ENCODE assay signal across 29 cellular contexts in genomic region chr6:108748063-108748462, GRCh38.
A peak's percentile ranks its signal among the peaks of the same experiment; 100 is the strongest.
DNase-seq lines count a peak whose midpoint lies in the region; ATAC-seq and TF ChIP-seq lines count a peak whose summit lies in the region.
"Had no signal": no experiment of that assay in that cellular context is flagged by ENCODE, and none has a peak within 500 bp of the region (broad histone marks: within the 10 kb centered on the region; RNA-seq: fewer than 3 reads in every experiment).

No MANE protein-coding gene starts in this region.

- H3K27me3 ChIP-seq in mammary epithelial cell (ENCODE audit: insufficient read depth, low read length): no peaks in the 10 kb centered on the region
- no peaks in the 10 kb centered on the region for H3K27me3 ChIP-seq in RWPE2 (ENCODE audit: insufficient read depth, poor library complexity, severe bottlenecking)
- H3K27me3 ChIP-seq: esophagus muscularis mucosa, SJCRH30, transverse colon had no signal

- in situ Hi-C loops in mammary epithelial cell (cut with MboI; ENCODE audit: low sequenced_read_pairs in 2 of 2): no loop called here

- H4K20me1 ChIP-seq in mammary epithelial cell (ENCODE audit: insufficient read depth, low read length): no peaks in the 10 kb centered on the region

- H3K4me1 ChIP-seq in mammary epithelial cell (ENCODE audit: insufficient read depth, low read length) (peaks cover 21% of the 10 kb centered on the region), RWPE2 (ENCODE audit: insufficient read depth, poor library complexity, severe bottlenecking) (peaks cover 26% of the 10 kb centered on the region)

- H3K79me2 ChIP-seq in mammary epithelial cell (ENCODE audit: insufficient read depth, low read length): no peaks in the 10 kb centered on the region

- CTCF ChIA-PET in mammary epithelial cell (lab: Charles Lee; ENCODE audit: low non-redundant PET): no interaction called here
- CTCF ChIA-PET in MCF 10A (lab: Yijun Ruan, JAX): interaction anchor here (1.1 to 1.5 kb wide), 2 partner anchors 145 to 187 kb away, joined by 4 to 5 read pairs; partner anchors contain the start of gene FOXO3

- POLR2A ChIA-PET in MCF 10A (lab: Yijun Ruan, JAX): interaction anchor here (1.1 to 1.8 kb wide), 3 partner anchors 11 to 159 kb away, joined by 3 to 8 read pairs (median 5); no protein-coding TSS in a partner anchor

- H3K4me3 ChIP-seq in mammary epithelial cell (replicated peaks in 1 of 3; ENCODE audit: insufficient read depth in 1 of 3, low read depth in 2 of 3, low read length in 3 of 3): no peak overlapping the region
- no peak overlapping the region for H3K4me3 ChIP-seq in RWPE2 (ENCODE audit: severe bottlenecking)
- H3K4me3 ChIP-seq in fibroblast of villous mesenchyme (ENCODE audit: low read depth, low read length): no peak overlapping the region
- H3K4me3 ChIP-seq: esophagus muscularis mucosa, SJCRH30, transverse colon had no signal

- dilution Hi-C loops in mammary epithelial cell (cut with HindIII; ENCODE audit: low sequenced_read_pairs): no loop called here

- H3K36me3 ChIP-seq in mammary epithelial cell (ENCODE audit: insufficient read depth, low read length) (no peaks in the 10 kb centered on the region), RWPE2 (ENCODE audit: low read depth) (no peaks in the 10 kb centered on the region)
- H3K36me3 ChIP-seq: esophagus muscularis mucosa, SJCRH30, transverse colon had no signal

- BruUV-seq in mammary epithelial cell (replicated peaks; lab: Mats Ljungman, UMichigan) (no TSS peak), MCF 10A (replicated peaks; lab: Mats Ljungman, UMichigan) (no TSS peak)

- H3K27me3 Mint-ChIP-seq in MCF 10A (ENCODE audit: insufficient read depth, unreplicated experiment): no peaks in the 10 kb centered on the region
- H3K27me3 Mint-ChIP-seq in stimulated activated memory B cell treated with anti-CD40 and anti-IgM and Interleukin-4, amounts not matched to agents 10 μg/mL and 1 μg/mL and 100 μg/mL, for 72 hours: peaks cover 13% of the 10 kb centered on the region

- H2AFZ ChIP-seq in mammary epithelial cell (ENCODE audit: low read depth, low read length): no peak overlapping the region

- intact Hi-C loops in mammary epithelial cell (cut with micrococcal nuclease): no loop called here
- intact Hi-C loops in MCF 10A (cut with micrococcal nuclease): no loop called here

- DNase-seq in mammary epithelial cell (peak; percentile 63), MCF 10A (ENCODE audit: unreplicated experiment) (no peak), RWPE2 (ENCODE audit: low spot score) (no peak), fibroblast of villous mesenchyme (ENCODE audit: low read depth) (peak; percentile 57), hepatic stellate cell (ENCODE audit: low spot score) (no peak)
- DNase-seq: activated CD4-positive, alpha-beta T cell treated with anti-CD3 and anti-CD28 coated beads, Interleukin-2, amount 50 U/mL, for 4 hours; activated naive CD8-positive, alpha-beta T cell treated with anti-CD3 and anti-CD28 coated beads for 36 hours; aorta; cortex of kidney; DMS153; effector memory CD8-positive, alpha-beta T cell; H9; Kasumi-1; left ventricle myocardium superior; midbrain; natural killer cell; NCI-H1092 treated with DMSO at 0.1 percent for 48 hours; NCI-H1930; NCI-H526; NK-92 treated with Interleukin-12 subunit alpha and Interleukin-12 subunit beta, amount 100 ng/mL, for 24 hours; SJCRH30; T1000; transverse colon had no signal

- no peak for TF ChIP-seq CTCF in mammary epithelial cell (conservative IDR thresholded peaks at IDR 0.05 in 1 of 2, IDR thresholded peaks at IDR 0.05 in 1 of 2; ENCODE audit: extremely low read depth in 1 of 2, insufficient read depth in 1 of 2, low read depth in 1 of 2, low read length in 2 of 2)
- TF ChIP-seq CTCF in MCF 10A (IDR thresholded peaks at IDR 0.05; ENCODE audit: unreplicated experiment): no peak
- no peak for TF ChIP-seq CTCF in RWPE2 (IDR thresholded peaks at IDR 0.05; ENCODE audit: poor library complexity, severe bottlenecking)
- no peak for TF ChIP-seq CTCF in fibroblast of villous mesenchyme (IDR thresholded peaks at IDR 0.05; ENCODE audit: insufficient read depth, low read depth, low read length)

- WGBS in mammary epithelial cell (ENCODE audit: low coverage, missing lambda C conversion rate): 42% methylated on average over 1 of the region's 1 CpG

- no peak overlapping the region for H3K9ac ChIP-seq in mammary epithelial cell (ENCODE audit: insufficient read depth, low read length)

- no peak overlapping the region for H3K4me2 ChIP-seq in mammary epithelial cell (ENCODE audit: insufficient read depth, low read depth, low read length)

- no peaks in the 10 kb centered on the region for H3K36me3 Mint-ChIP-seq in MCF 10A (ENCODE audit: insufficient read depth, unreplicated experiment)
- H3K36me3 Mint-ChIP-seq in stimulated activated memory B cell treated with anti-CD40 and anti-IgM and Interleukin-4, amounts not matched to agents 10 μg/mL and 1 μg/mL and 100 μg/mL, for 72 hours: no peaks in the 10 kb centered on the region
- H3K36me3 Mint-ChIP-seq: activated naive CD8-positive, alpha-beta T cell treated with anti-CD3 and anti-CD28 coated beads for 36 hours; natural killer cell; WTC11 had no signal

- H3K4me1 Mint-ChIP-seq in MCF 10A (ENCODE audit: insufficient read depth, unreplicated experiment): peaks cover 11% of the 10 kb centered on the region
- no peaks in the 10 kb centered on the region for H3K4me1 Mint-ChIP-seq in stimulated activated memory B cell treated with anti-CD40 and anti-IgM and Interleukin-4, amounts not matched to agents 10 μg/mL and 1 μg/mL and 100 μg/mL, for 72 hours
- H3K4me1 Mint-ChIP-seq: activated naive CD8-positive, alpha-beta T cell treated with anti-CD3 and anti-CD28 coated beads for 36 hours; natural killer cell had no signal

- ATAC-seq in RWPE2 (ENCODE audit: low read depth) (0 out of 3 replicates have a peak, but pooled peaks have one; percentile 17), GM18907 (IDR thresholded peaks at IDR 0.05; ENCODE audit: unreplicated experiment) (no peak), GM18861 (IDR thresholded peaks at IDR 0.05; ENCODE audit: unreplicated experiment) (no peak)
- no peak for ATAC-seq in stimulated activated memory B cell treated with anti-CD40 and anti-IgM and Interleukin-4, amounts not matched to agents 10 μg/mL and 1 μg/mL and 100 μg/mL, for 72 hours
- ATAC-seq: effector memory CD8-positive, alpha-beta T cell; left ventricle myocardium superior; natural killer cell; Panc1; WTC11 had no signal

- no peaks in the 10 kb centered on the region for H3K9me3 Mint-ChIP-seq in MCF 10A (ENCODE audit: unreplicated experiment)
- no peaks in the 10 kb centered on the region for H3K9me3 Mint-ChIP-seq in stimulated activated memory B cell treated with anti-CD40 and anti-IgM and Interleukin-4, amounts not matched to agents 10 μg/mL and 1 μg/mL and 100 μg/mL, for 72 hours
- H3K9me3 Mint-ChIP-seq: activated naive CD8-positive, alpha-beta T cell treated with anti-CD3 and anti-CD28 coated beads for 36 hours; effector memory CD8-positive, alpha-beta T cell; H9; natural killer cell; WTC11 had no signal

- no peak overlapping the region for H3K4me3 Mint-ChIP-seq in MCF 10A (ENCODE audit: unreplicated experiment)
- H3K4me3 Mint-ChIP-seq in stimulated activated memory B cell treated with anti-CD40 and anti-IgM and Interleukin-4, amounts not matched to agents 10 μg/mL and 1 μg/mL and 100 μg/mL, for 72 hours: no peak overlapping the region
- H3K4me3 Mint-ChIP-seq: activated naive CD8-positive, alpha-beta T cell treated with anti-CD3 and anti-CD28 coated beads for 36 hours; effector memory CD8-positive, alpha-beta T cell; H9; natural killer cell; WTC11 had no signal

- H3K9me3 ChIP-seq in mammary epithelial cell (replicated peaks; ENCODE audit: insufficient read depth, low read length): no peaks in the 10 kb centered on the region
- H3K9me3 ChIP-seq in RWPE2 (ENCODE audit: severe bottlenecking): no peaks in the 10 kb centered on the region
- H3K9me3 ChIP-seq: esophagus muscularis mucosa, SJCRH30, transverse colon had no signal

- no peak overlapping the region for H3K27ac Mint-ChIP-seq in MCF 10A (ENCODE audit: low read depth, unreplicated experiment)
- no peak overlapping the region for H3K27ac Mint-ChIP-seq in stimulated activated memory B cell treated with anti-CD40 and anti-IgM and Interleukin-4, amounts not matched to agents 10 μg/mL and 1 μg/mL and 100 μg/mL, for 72 hours
- H3K27ac Mint-ChIP-seq: activated naive CD8-positive, alpha-beta T cell treated with anti-CD3 and anti-CD28 coated beads for 36 hours; effector memory CD8-positive, alpha-beta T cell; H9; natural killer cell; WTC11 had no signal

- H3K27ac ChIP-seq in mammary epithelial cell (ENCODE audit: insufficient read depth, low read depth, low read length) (no peak overlapping the region), RWPE2 (ENCODE audit: poor library complexity, severe bottlenecking) (no peak overlapping the region)
- H3K27ac ChIP-seq: esophagus muscularis mucosa, SJCRH30 had no signal

Comparison
In these comparisons a context has a peak if more than half of its experiments do, and no peak if none do; other contexts are left out.
1. DNase-seq: peak in mammary epithelial cell (single experiment) and fibroblast of villous mesenchyme (single experiment); none in MCF 10A (single experiment), RWPE2 (single experiment) and hepatic stellate cell (single experiment).